In the genomic region with DNA sequence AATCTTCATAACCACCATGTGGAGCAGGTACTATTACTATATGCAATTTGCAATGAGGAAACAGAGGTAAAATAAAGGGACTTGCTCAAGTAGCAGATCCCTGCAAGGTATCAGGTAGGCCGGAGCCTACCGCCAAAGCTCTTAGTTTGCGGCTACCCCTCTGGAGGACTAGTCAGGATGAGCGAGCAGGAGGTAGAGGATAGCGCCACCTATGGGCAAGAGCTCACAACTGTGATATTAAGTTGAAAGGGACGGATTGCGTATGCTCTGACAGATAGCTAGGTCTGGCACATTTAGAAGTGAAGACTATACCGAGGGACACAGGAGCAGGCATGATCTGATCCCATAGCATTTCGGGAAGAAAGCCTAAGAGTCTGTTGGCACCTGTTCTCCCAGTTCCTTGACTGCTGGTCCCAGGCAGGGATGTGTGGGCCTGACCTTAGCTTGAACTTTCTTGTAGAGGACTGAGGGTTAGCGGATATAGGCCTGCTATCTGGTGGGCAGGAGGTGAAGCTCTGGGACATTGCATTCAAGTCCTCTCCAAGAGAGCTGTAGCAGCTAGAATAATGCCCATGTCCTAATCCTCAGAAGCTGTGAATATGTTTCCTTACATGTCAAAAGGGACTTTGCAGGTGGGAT, we compare ENCODE assay signal across 9 cellular contexts. TPM values are rescaled to one million over a fixed set of nuclear protein-coding genes. Genes with fewer than 3 reads are reported as not detected.
DNase-seq lines count a peak whose midpoint lies in the region; ATAC-seq and TF ChIP-seq lines count a peak whose summit lies in the region.
"Had no signal": no experiment of that assay in that cellular context is flagged by ENCODE, and none has a peak within 500 bp of the region (broad histone marks: within the 10 kb centered on the region; RNA-seq: fewer than 3 reads in every experiment).

No MANE protein-coding gene starts in this region.

- H3K4me3 ChIP-seq in transverse colon = no peak overlapping the region

- H3K4me3 Mint-ChIP-seq in CD14-positive monocyte = no peak overlapping the region
- no peak overlapping the region for H3K4me3 Mint-ChIP-seq in T-helper 2 cell treated with Interferon-gamma antibody and Interleukin-4, amounts not matched to agents 5 μg/mL and 100 μg/mL, for 36 hours
- H3K4me3 Mint-ChIP-seq: immature natural killer cell had no signal

- no peaks in the 10 kb centered on the region for H3K36me3 Mint-ChIP-seq in CD14-positive monocyte
- H3K36me3 Mint-ChIP-seq in T-helper 2 cell treated with Interferon-gamma antibody and Interleukin-4, amounts not matched to agents 5 μg/mL and 100 μg/mL, for 36 hours (ENCODE audit: low read depth) = no peaks in the 10 kb centered on the region
- H3K36me3 Mint-ChIP-seq: immature natural killer cell had no signal

- peaks cover 0 to 3% (median 0%) of the 10 kb centered on the region in 7 donors for H3K9me3 Mint-ChIP-seq in CD14-positive monocyte
- H3K9me3 Mint-ChIP-seq in T-helper 2 cell treated with Interferon-gamma antibody and Interleukin-4, amounts not matched to agents 5 μg/mL and 100 μg/mL, for 36 hours = no peaks in the 10 kb centered on the region

- TF ChIP-seq POLR2A in transverse colon (IDR thresholded peaks at IDR 0.05) = no peak

- H3K36me3 ChIP-seq in transverse colon = no peaks in the 10 kb centered on the region

- DNase-seq in CD14-positive monocyte (ENCODE audit: low spot score) = no peak
- peak; percentile 33 for DNase-seq in HT-29 (ENCODE audit: low spot score)
- DNase-seq in T-helper 2 cell treated with Interferon-gamma antibody and Interleukin-4, amounts not matched to agents 5 μg/mL and 100 μg/mL, for 36 hours (ENCODE audit: low spot score) = peak; percentile 13
- DNase-seq in foreskin keratinocyte = no peak
- DNase-seq in transverse colon = peak; percentile 26
- DNase-seq in cardiac septum (ENCODE audit: low spot score) = no peak
- no peak for DNase-seq in mucosa of gallbladder (ENCODE audit: low spot score)

- H3K27ac ChIP-seq in foreskin keratinocyte (no peak overlapping the region), transverse colon (no peak overlapping the region)

- intact Hi-C loops in CD14-positive monocyte (cut with micrococcal nuclease) = no loop called here
- intact Hi-C loops in transverse colon (cut with DNase I; ENCODE audit: low total_unique reads) = no loop called here
- intact Hi-C loops in cardiac septum (cut with DNase I) = no loop called here

- ATAC-seq in GM18519 (IDR thresholded peaks at IDR 0.05; ENCODE audit: low FRiP score, unreplicated experiment) (peak; percentile 50), foreskin keratinocyte (peak; percentile 31)

- H3K4me1 Mint-ChIP-seq in CD14-positive monocyte = no peaks in the 10 kb centered on the region
- no peaks in the 10 kb centered on the region for H3K4me1 Mint-ChIP-seq in T-helper 2 cell treated with Interferon-gamma antibody and Interleukin-4, amounts not matched to agents 5 μg/mL and 100 μg/mL, for 36 hours (ENCODE audit: low read depth)
- H3K4me1 Mint-ChIP-seq: immature natural killer cell had no signal

- TF ChIP-seq EP300 in transverse colon (IDR thresholded peaks at IDR 0.05; ENCODE audit: low read depth) = no peak

- TF ChIP-seq CTCF in CD14-positive monocyte (IDR thresholded peaks at IDR 0.05) (peak; percentile 57), foreskin keratinocyte (conservative IDR thresholded peaks at IDR 0.05) (peak; percentile 54), transverse colon (IDR thresholded peaks at IDR 0.05) (peak in 2 of 5 experiments; percentile 13 to 15)

- peaks cover 4 to 7% (median 6%) of the 10 kb centered on the region in 3 donors for H3K27me3 Mint-ChIP-seq in CD14-positive monocyte (ENCODE audit: low read depth in 3 of 3)
- peaks cover 7% of the 10 kb centered on the region for H3K27me3 Mint-ChIP-seq in T-helper 2 cell treated with Interferon-gamma antibody and Interleukin-4, amounts not matched to agents 5 μg/mL and 100 μg/mL, for 36 hours (ENCODE audit: low read depth)

- no peaks in the 10 kb centered on the region for H3K9me3 ChIP-seq in transverse colon

- WGBS in transverse colon (ENCODE audit: low coverage in 1 of 2), 2 donors = 76 to 82% methylated on average over 2 to 10 of the region's 10 CpGs

- H3K4me1 ChIP-seq in foreskin keratinocyte = peaks cover 9% of the 10 kb centered on the region
- peaks cover 0 to 31% (median 5%) of the 10 kb centered on the region in 4 donors for H3K4me1 ChIP-seq in transverse colon

- H3K27me3 ChIP-seq in foreskin keratinocyte (no peaks in the 10 kb centered on the region), transverse colon (no peaks in the 10 kb centered on the region)

- in situ Hi-C loops in transverse colon (cut with MboI; ENCODE audit: low pct_ligation_motif_present in 1 of 4, low pct_unique_long_range_greater_than_20kb in 1 of 4, low sequenced_read_pairs in 3 of 4) = no loop called here

- no peak overlapping the region for H3K27ac Mint-ChIP-seq in CD14-positive monocyte
- H3K27ac Mint-ChIP-seq in T-helper 2 cell treated with Interferon-gamma antibody and Interleukin-4, amounts not matched to agents 5 μg/mL and 100 μg/mL, for 36 hours = no peak overlapping the region
- H3K27ac Mint-ChIP-seq: immature natural killer cell had no signal

RNA-seq across cellular contexts. Expression of gene SLC17A8, which starts 48.0 kb away (rescaled TPM):
- polyA plus RNA-seq in CD14-positive monocyte (not detected), foreskin keratinocyte (not detected in 2 replicates)
- total RNA-seq in HT-29 (2014; rRNA removed; shearing (Covaris generic)) = not detected in 2 replicates
- total RNA-seq in foreskin keratinocyte (not detected in 2 replicates), transverse colon (10 to 100 TPM in 1 of 4 donors, 1 to 10 TPM in 3; 5.4 to 21.8 (median 7.5) TPM), cardiac septum (not detected), mucosa of gallbladder (not detected)
- polyA plus RNA-seq: immature natural killer cell had no signal

Comparison
In these comparisons a context has a peak if more than half of its experiments do, and no peak if none do; other contexts are left out.
1. DNase-seq: peak in HT-29 (single experiment), T-helper 2 cell treated with Interferon-gamma antibody and Interleukin-4, amounts not matched to agents 5 μg/mL and 100 μg/mL, for 36 hours (single experiment) and transverse colon (single experiment); none in CD14-positive monocyte (single experiment), foreskin keratinocyte (0 of 2), cardiac septum (single experiment) and mucosa of gallbladder (single experiment).